In the genomic region with DNA sequence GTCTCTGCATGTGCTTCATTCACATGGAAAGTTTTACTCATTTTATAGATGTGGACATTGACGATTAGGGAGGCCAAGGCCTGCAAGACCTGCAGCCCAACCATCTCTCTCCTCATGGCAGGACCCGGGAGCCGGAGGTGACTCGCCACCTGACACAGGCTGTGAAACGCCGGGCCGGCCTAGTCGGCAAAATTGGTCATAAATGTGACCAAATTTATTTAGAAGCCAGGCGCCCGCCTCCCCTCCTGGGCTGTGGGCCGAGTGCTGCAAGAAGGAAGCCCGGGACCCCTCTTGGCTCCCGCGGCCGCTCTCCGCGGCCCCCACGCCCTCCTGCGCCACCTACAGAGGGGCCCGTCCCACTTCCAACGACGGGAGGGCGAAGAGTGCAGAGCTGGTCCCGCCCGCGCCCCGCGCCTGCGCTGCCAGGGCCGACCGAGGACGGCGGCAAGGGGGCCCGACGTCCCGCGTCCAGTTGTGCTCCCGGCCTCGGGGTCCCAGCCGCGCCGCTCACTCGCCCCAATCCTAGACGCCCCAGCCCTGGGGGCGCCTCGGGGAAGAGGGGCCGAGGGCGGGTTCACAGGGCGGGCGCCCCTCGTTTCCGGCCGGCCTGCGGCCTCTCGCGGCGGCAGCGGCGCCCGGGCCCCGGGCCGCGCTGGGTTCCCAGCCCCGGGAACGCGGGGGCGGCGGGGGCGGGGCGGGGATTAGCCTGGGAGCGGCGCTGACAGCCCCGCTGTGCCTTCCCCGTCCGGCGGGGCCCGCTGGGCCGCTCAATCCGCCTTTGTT, we compare ENCODE assay signal across 8 cellular contexts.
DNase-seq lines count a peak whose midpoint lies in the region; ATAC-seq and TF ChIP-seq lines count a peak whose summit lies in the region.

No MANE protein-coding gene starts in this region.

- H3K4me3 ChIP-seq in GM12875 (ENCODE audit: low read depth, low read length) (peak overlapping the region; percentile 34), astrocyte of the spinal cord (ENCODE audit: low read depth, low read length) (peak overlapping the region; percentile 28)

- peak; percentile 48 for DNase-seq in AG08395 (ENCODE audit: low spot score)
- DNase-seq in NCI-H774 (lab: John Stamatoyannopoulos, UW) = peak; percentile 22
- DNase-seq in astrocyte of the spinal cord (ENCODE audit: low read depth, low spot score) = peak; percentile 29
- DNase-seq in islet precursor cell = peak; percentile 86
- DNase-seq in stimulated activated CD8-positive, alpha-beta memory T cell treated with anti-CD3 and anti-CD28 coated beads, Interleukin-12 subunit alpha, Interleukin-12 subunit beta, amount 100 ng/mL, for 4 hours (ENCODE audit: low read depth) = peak; percentile 22
- DNase-seq in NCI-H128 (lab: John Stamatoyannopoulos, UW; ENCODE audit: unreplicated experiment) = no peak

- TF ChIP-seq CTCF in GM12875 (IDR thresholded peaks at IDR 0.05; ENCODE audit: borderline replicate concordance, insufficient read depth, low read depth, low read length) = no peak
- TF ChIP-seq CTCF in astrocyte of the spinal cord (IDR thresholded peaks at IDR 0.05; ENCODE audit: low read depth, low read length) = no peak

- in situ Hi-C loops in astrocyte of the spinal cord (cut with HindIII; ENCODE audit: low sequenced_read_pairs) = no loop called here

- no peak for ATAC-seq in HG03045 (IDR thresholded peaks at IDR 0.05; ENCODE audit: unreplicated experiment)
